Comparison of ENCODE assay signal across 26 cellular contexts in genomic region chr20:36654506-36654905, GRCh38. TPM values are rescaled to one million over a fixed set of nuclear protein-coding genes. Genes with fewer than 3 reads are reported as not detected.
"Had no signal": no experiment of that assay in that cellular context is flagged by ENCODE, and none has a peak within 500 bp of the region (broad histone marks: within the 10 kb centered on the region; RNA-seq: fewer than 3 reads in every experiment).

No MANE protein-coding gene starts in this region.

- H3K27ac Mint-ChIP-seq: natural killer cell treated with Interleukin-12 subunit alpha and Interleukin-12 subunit beta and Interleukin-15 and Interleukin-18, amount 100 ng/mL, for 72 hours; neural progenitor cell; progenitor cell of endocrine pancreas; stimulated activated effector memory CD8-positive, alpha-beta T cell treated with anti-CD3 and anti-CD28 coated beads, Interleukin-12 subunit alpha, Interleukin-12 subunit beta, amount 100 ng/mL, for 72 hours; stimulated activated naive CD8-positive, alpha-beta T cell treated with anti-CD3 and anti-CD28 coated beads, Interleukin-15, Interleukin-2, amounts not matched to agents 100 ng/mL and 50 ng/mL, for 24 hours had no signal

- H3K4me1 Mint-ChIP-seq: neural progenitor cell had no signal

- ATAC-seq: mucosa of descending colon; naive thymus-derived CD4-positive, alpha-beta T cell; natural killer cell treated with Interleukin-12 subunit alpha and Interleukin-12 subunit beta and Interleukin-15 and Interleukin-18, amount 100 ng/mL, for 72 hours; stimulated activated effector memory CD8-positive, alpha-beta T cell treated with anti-CD3 and anti-CD28 coated beads, Interleukin-12 subunit alpha, Interleukin-12 subunit beta, amount 100 ng/mL, for 72 hours; upper lobe of right lung had no signal

- H3K4me3 Mint-ChIP-seq: immature natural killer cell; naive thymus-derived CD4-positive, alpha-beta T cell; natural killer cell treated with Interleukin-12 subunit alpha and Interleukin-12 subunit beta and Interleukin-15 and Interleukin-18, amount 100 ng/mL, for 72 hours; neural progenitor cell; stimulated activated effector memory CD8-positive, alpha-beta T cell treated with anti-CD3 and anti-CD28 coated beads, Interleukin-12 subunit alpha, Interleukin-12 subunit beta, amount 100 ng/mL, for 72 hours; stimulated activated naive CD8-positive, alpha-beta T cell treated with anti-CD3 and anti-CD28 coated beads, Interleukin-15, Interleukin-2, amounts not matched to agents 100 ng/mL and 50 ng/mL, for 24 hours had no signal

- H3K27me3 Mint-ChIP-seq: naive thymus-derived CD4-positive, alpha-beta T cell; natural killer cell treated with Interleukin-12 subunit alpha and Interleukin-12 subunit beta and Interleukin-15 and Interleukin-18, amount 100 ng/mL, for 72 hours; progenitor cell of endocrine pancreas; stimulated activated naive CD8-positive, alpha-beta T cell treated with anti-CD3 and anti-CD28 coated beads, Interleukin-15, Interleukin-2, amounts not matched to agents 100 ng/mL and 50 ng/mL, for 24 hours had no signal

- H3K9me3 Mint-ChIP-seq: immature natural killer cell; naive thymus-derived CD4-positive, alpha-beta T cell; natural killer cell treated with Interleukin-12 subunit alpha and Interleukin-12 subunit beta and Interleukin-15 and Interleukin-18, amount 100 ng/mL, for 72 hours; neural progenitor cell; stimulated activated effector memory CD8-positive, alpha-beta T cell treated with anti-CD3 and anti-CD28 coated beads, Interleukin-12 subunit alpha, Interleukin-12 subunit beta, amount 100 ng/mL, for 72 hours; stimulated activated naive CD8-positive, alpha-beta T cell treated with anti-CD3 and anti-CD28 coated beads, Interleukin-15, Interleukin-2, amounts not matched to agents 100 ng/mL and 50 ng/mL, for 24 hours had no signal

- DNase-seq: hypothalamus; immature natural killer cell; kidney; left ventricle myocardium inferior; mesendoderm; midbrain; mucosa of descending colon; naive thymus-derived CD4-positive, alpha-beta T cell; occipital lobe; sigmoid colon; small intestine; spleen; stimulated activated CD4-positive, alpha-beta T cell treated with anti-CD3 and anti-CD28 coated beads, Interleukin-4, amount 100 ng/mL, for 24 hours; stimulated activated naive CD4-positive, alpha-beta T cell; tibial artery; trophoblast cell had no signal

RNA-seq across cellular contexts. Expression of gene SLA2, which starts 8.5 kb away (rescaled TPM):
- total RNA-seq: myocyte, occipital lobe, osteocyte, pulmonary artery endothelial cell, renal cortical epithelial cell had no signal
